ENCODE assay signal across 1 cellular context in the genomic region with DNA sequence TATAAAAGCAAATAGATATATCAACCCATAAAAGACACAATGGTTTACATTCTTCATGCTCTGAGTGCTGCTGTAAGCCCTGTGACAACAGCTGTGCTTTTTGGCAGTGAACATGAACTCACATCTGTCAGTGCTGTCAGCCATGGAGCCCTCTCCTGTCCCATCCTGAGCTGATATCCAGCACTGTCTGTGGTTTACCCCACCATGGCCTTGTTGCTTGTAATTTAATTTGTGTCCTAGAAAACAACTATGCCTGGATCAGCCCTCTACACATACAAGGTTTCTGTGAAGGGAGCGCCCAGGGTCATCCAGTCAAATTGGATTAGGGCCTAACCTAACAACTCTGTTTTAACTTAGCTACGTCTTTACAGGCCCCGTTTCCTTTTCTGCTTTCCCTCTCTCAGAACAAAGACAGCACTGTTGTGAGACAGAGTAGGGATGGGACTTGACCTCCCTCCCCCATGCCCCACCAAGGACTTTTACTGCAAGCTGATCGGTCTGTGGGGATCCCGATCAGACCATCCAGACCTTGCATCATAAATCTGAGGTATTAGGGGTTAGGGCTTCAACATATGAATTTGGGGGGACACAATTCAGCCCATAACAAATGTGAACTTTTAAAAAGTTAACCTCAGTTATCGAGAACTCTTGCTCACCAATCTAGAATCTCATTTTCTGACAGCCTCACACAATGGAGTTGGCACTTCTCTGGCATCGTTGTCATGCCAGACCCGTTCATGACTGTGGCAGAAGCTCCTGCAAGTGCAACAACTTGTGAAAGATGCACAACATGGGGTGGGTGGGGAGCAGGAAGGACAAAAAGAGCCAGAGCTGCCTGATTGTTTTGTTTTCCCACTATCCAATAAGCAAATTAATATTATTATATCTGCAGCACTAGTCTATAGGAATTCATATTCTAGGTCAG.
TF ChIP-seq lines count a peak whose summit lies in the region.

No MANE protein-coding gene starts in this region.

TF ChIP-seq in HepG2, 621 proteins besides CTCF, POLR2A, EP300 and RAD21 (continued from another document and continues in another):
- TF ChIP-seq, protein P1, sequence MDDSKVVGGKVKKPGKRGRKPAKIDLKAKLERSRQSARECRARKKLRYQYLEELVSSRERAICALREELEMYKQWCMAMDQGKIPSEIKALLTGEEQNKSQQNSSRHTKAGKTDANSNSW (CRISPR knock-in tag; IDR thresholded peaks at IDR 0.05; ENCODE audit: borderline replicate concordance): no peak
- no peak for TF ChIP-seq ZNF230 (CRISPR knock-in tag; IDR thresholded peaks at IDR 0.05)
- TF ChIP-seq ZSCAN5A (CRISPR knock-in tag; IDR thresholded peaks at IDR 0.05; ENCODE audit: borderline replicate concordance): no peak
- TF ChIP-seq HOMEZ (CRISPR knock-in tag; IDR thresholded peaks at IDR 0.05; ENCODE audit: low read depth): no peak
- TF ChIP-seq TRIM24 (CRISPR knock-in tag; IDR thresholded peaks at IDR 0.05): no peak
- no peak for TF ChIP-seq PLRG1 (conservative IDR thresholded peaks at IDR 0.05)
- no peak for TF ChIP-seq FOXK2 (IDR thresholded peaks at IDR 0.05)
- TF ChIP-seq ZNF512 (CRISPR knock-in tag; IDR thresholded peaks at IDR 0.05): no peak
- no peak for TF ChIP-seq TAF15 (IDR thresholded peaks at IDR 0.05; ENCODE audit: low read depth, low read length, poor library complexity, severe bottlenecking)
- TF ChIP-seq FOXJ3 (CRISPR knock-in tag; IDR thresholded peaks at IDR 0.05; ENCODE audit: borderline replicate concordance): peak; percentile 40; the same call in 1 of the 2 replicates
- TF ChIP-seq, protein P2, sequence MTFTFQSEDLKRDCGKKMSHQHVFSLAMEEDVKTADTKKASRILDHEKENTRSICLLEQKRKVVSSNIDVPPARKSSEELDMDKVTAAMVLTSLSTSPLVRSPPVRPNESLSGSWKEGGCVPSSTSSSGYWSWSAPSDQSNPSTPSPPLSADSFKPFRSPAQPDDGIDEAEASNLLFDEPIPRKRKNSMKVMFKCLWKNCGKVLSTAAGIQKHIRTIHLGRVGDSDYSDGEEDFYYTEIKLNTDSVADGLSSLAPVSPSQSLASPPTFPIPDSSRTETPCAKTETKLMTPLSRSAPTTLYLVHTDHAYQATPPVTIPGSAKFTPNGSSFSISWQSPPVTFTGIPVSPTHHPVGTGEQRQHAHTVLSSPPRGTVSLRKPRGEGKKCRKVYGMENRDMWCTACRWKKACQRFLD (CRISPR knock-in tag; IDR thresholded peaks at IDR 0.05; ENCODE audit: borderline replicate concordance): no peak
- TF ChIP-seq HOXA7 (CRISPR knock-in tag; IDR thresholded peaks at IDR 0.05): no peak
- no peak for TF ChIP-seq ZNF432 (CRISPR knock-in tag; IDR thresholded peaks at IDR 0.05; ENCODE audit: borderline replicate concordance)
- TF ChIP-seq ZNF446 (CRISPR knock-in tag; IDR thresholded peaks at IDR 0.05): no peak
- no peak for TF ChIP-seq DNMT3B (CRISPR knock-in tag; conservative IDR thresholded peaks at IDR 0.05)
- TF ChIP-seq, protein P3, sequence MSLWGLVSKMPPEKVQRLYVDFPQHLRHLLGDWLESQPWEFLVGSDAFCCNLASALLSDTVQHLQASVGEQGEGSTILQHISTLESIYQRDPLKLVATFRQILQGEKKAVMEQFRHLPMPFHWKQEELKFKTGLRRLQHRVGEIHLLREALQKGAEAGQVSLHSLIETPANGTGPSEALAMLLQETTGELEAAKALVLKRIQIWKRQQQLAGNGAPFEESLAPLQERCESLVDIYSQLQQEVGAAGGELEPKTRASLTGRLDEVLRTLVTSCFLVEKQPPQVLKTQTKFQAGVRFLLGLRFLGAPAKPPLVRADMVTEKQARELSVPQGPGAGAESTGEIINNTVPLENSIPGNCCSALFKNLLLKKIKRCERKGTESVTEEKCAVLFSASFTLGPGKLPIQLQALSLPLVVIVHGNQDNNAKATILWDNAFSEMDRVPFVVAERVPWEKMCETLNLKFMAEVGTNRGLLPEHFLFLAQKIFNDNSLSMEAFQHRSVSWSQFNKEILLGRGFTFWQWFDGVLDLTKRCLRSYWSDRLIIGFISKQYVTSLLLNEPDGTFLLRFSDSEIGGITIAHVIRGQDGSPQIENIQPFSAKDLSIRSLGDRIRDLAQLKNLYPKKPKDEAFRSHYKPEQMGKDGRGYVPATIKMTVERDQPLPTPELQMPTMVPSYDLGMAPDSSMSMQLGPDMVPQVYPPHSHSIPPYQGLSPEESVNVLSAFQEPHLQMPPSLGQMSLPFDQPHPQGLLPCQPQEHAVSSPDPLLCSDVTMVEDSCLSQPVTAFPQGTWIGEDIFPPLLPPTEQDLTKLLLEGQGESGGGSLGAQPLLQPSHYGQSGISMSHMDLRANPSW (CRISPR knock-in tag; IDR thresholded peaks at IDR 0.05; ENCODE audit: borderline replicate concordance): no peak
- peak; percentile 56; the same call in 1 of the 2 replicates for TF ChIP-seq CEBPG (CRISPR knock-in tag; IDR thresholded peaks at IDR 0.05)
- TF ChIP-seq ZNF780A (CRISPR knock-in tag; IDR thresholded peaks at IDR 0.05): no peak
- TF ChIP-seq MLX (CRISPR knock-in tag; IDR thresholded peaks at IDR 0.05): 0 out of 2 replicates have a peak, but pooled peaks have one; percentile 29
- TF ChIP-seq DMAP1 (CRISPR knock-in tag; IDR thresholded peaks at IDR 0.05): no peak; the same call in 1 of the 2 replicates
- no peak for TF ChIP-seq TFE3 (CRISPR knock-in tag; IDR thresholded peaks at IDR 0.05)
- TF ChIP-seq ETV6 (CRISPR knock-in tag; conservative IDR thresholded peaks at IDR 0.05): no peak
- no peak for TF ChIP-seq KIAA2018 (CRISPR knock-in tag; IDR thresholded peaks at IDR 0.05; ENCODE audit: borderline replicate concordance)
- TF ChIP-seq ZNF7 (CRISPR knock-in tag; IDR thresholded peaks at IDR 0.05): no peak
- no peak for TF ChIP-seq U2AF1 (optimal IDR thresholded peaks at IDR 0.05; ENCODE audit: low read depth, low read length)
- TF ChIP-seq, protein P4, sequence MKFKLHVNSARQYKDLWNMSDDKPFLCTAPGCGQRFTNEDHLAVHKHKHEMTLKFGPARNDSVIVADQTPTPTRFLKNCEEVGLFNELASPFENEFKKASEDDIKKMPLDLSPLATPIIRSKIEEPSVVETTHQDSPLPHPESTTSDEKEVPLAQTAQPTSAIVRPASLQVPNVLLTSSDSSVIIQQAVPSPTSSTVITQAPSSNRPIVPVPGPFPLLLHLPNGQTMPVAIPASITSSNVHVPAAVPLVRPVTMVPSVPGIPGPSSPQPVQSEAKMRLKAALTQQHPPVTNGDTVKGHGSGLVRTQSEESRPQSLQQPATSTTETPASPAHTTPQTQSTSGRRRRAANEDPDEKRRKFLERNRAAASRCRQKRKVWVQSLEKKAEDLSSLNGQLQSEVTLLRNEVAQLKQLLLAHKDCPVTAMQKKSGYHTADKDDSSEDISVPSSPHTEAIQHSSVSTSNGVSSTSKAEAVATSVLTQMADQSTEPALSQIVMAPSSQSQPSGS (CRISPR knock-in tag; IDR thresholded peaks at IDR 0.05): no peak
- TF ChIP-seq MLLT10 (CRISPR knock-in tag; IDR thresholded peaks at IDR 0.05): no peak
- no peak for TF ChIP-seq KAT7 (CRISPR knock-in tag; IDR thresholded peaks at IDR 0.05; ENCODE audit: borderline replicate concordance)
- no peak for TF ChIP-seq ZNF766 (CRISPR knock-in tag; IDR thresholded peaks at IDR 0.05; ENCODE audit: borderline replicate concordance)
- TF ChIP-seq SUZ12 (IDR thresholded peaks at IDR 0.05; ENCODE audit: low read depth, low read length): no peak
- TF ChIP-seq ARNTL (CRISPR knock-in tag; IDR thresholded peaks at IDR 0.05): no peak
- TF ChIP-seq ONECUT2 (CRISPR knock-in tag; IDR thresholded peaks at IDR 0.05): no peak
- TF ChIP-seq BRD4 (CRISPR knock-in tag; IDR thresholded peaks at IDR 0.05): no peak
